8 cellular contexts compared by ENCODE assay signal in the genomic region with DNA sequence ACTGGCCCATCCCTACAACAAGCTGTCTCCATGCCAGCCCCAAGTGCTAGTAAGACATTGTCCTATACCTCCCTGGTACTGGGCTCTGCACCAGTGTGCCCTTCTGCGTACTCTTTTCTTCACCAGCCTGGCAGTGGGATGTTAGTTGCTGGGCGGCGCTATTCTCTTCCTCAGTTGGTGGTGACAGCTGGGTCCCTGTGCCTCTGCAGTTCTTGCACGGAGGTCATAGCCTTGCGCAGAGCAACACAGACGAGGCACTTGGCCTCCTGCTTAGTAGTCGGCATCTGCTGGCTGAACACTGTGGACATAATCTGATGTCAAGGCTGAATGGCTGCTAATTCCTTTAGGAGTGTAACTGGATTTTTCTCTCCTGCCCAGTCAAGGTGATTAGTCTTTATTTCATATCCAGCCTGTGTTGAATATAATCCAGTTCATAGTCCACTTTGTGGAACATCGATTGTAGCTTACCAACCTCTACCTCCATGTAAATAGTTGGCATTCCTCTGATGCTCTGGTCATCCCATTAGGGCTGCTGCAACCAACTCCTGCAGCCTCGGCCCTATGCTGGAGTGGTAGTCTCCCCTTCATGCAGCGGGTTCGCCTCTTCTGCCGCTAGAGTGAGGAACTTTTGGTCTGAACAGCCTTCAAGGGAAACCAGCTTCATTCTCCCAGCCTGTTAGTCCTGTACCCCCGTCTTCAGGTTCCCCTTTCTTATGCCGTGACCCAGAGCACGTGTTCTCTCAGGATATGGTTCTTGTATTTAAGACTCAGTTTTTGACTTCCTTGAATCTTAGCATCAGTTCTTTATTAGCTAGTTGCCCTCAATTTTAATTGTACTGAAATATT. TPM values are rescaled to one million over a fixed set of nuclear protein-coding genes. Genes with fewer than 3 reads are reported as not detected.
DNase-seq lines count a peak whose midpoint lies in the region; ATAC-seq and TF ChIP-seq lines count a peak whose summit lies in the region.

No MANE protein-coding gene starts in this region.

- H3K27me3 ChIP-seq in cardiac muscle cell (no peaks in the 10 kb centered on the region), MM.1S (replicated peaks; ENCODE audit: insufficient read depth, low read length) (no peaks in the 10 kb centered on the region), upper lobe of right lung (no peaks in the 10 kb centered on the region)

- peaks cover 11% of the 10 kb centered on the region for H3F3A ChIP-seq in MM.1S (ENCODE audit: insufficient read depth, low read length)

- TF ChIP-seq CTCF in cardiac muscle cell (IDR thresholded peaks at IDR 0.05; ENCODE audit: low read depth, low read length) (no peak), MM.1S (IDR thresholded peaks at IDR 0.05; ENCODE audit: low read length) (no peak), upper lobe of right lung (IDR thresholded peaks at IDR 0.05) (no peak)

- H3K4me3 ChIP-seq in cardiac muscle cell (no peak overlapping the region), MM.1S (ENCODE audit: low read length) (peak overlapping the region; percentile 41; the same call in 1 of the 2 replicates), upper lobe of right lung (no peak overlapping the region)

- peaks cover 43% of the 10 kb centered on the region for H3K4me1 ChIP-seq in cardiac muscle cell (ENCODE audit: low read depth)
- peaks cover 16% of the 10 kb centered on the region for H3K4me1 ChIP-seq in MM.1S (ENCODE audit: low read length)
- peaks cover 26% of the 10 kb centered on the region for H3K4me1 ChIP-seq in upper lobe of right lung

- DNase-seq in cardiac muscle cell (ENCODE audit: low read depth in 1 of 2, low spot score in 1 of 2) (no peak), left cardiac atrium (no peak), MM.1S (peak; percentile 9), cerebellar cortex (ENCODE audit: low spot score) (peak; percentile 44), upper lobe of right lung (no peak), DMS114 treated with DMSO at 0.1 percent for 48 hours (lab: John Stamatoyannopoulos, UW; ENCODE audit: unreplicated experiment) (no peak)

- no peaks in the 10 kb centered on the region for H3K9me3 ChIP-seq in cardiac muscle cell (ENCODE audit: low read depth)
- H3K9me3 ChIP-seq in MM.1S (replicated peaks; ENCODE audit: insufficient read depth, low read length), result no peaks in the 10 kb centered on the region
- no peaks in the 10 kb centered on the region for H3K9me3 ChIP-seq in upper lobe of right lung

- intact Hi-C loops in left cardiac atrium (cut with DNase I) (no loop called here), upper lobe of right lung (cut with DNase I) (no loop called here)

- H3K36me3 ChIP-seq in cardiac muscle cell (peaks cover 6% of the 10 kb centered on the region), MM.1S (replicated peaks; ENCODE audit: insufficient read depth, low read length) (no peaks in the 10 kb centered on the region), upper lobe of right lung (peaks cover 15% of the 10 kb centered on the region)

- ATAC-seq in left cardiac atrium (no peak), upper lobe of right lung (peak; percentile 37), GM18519 (IDR thresholded peaks at IDR 0.05; ENCODE audit: low FRiP score, unreplicated experiment) (no peak), HG03039 (IDR thresholded peaks at IDR 0.05; ENCODE audit: unreplicated experiment) (no peak)

- H3K4me2 ChIP-seq in MM.1S (ENCODE audit: low read depth, low read length), result peak overlapping the region; percentile 63

- H3K9me2 ChIP-seq in MM.1S (replicated peaks; ENCODE audit: insufficient read depth, low read length), result no peaks in the 10 kb centered on the region

- peak overlapping the region; percentile 56; the same call in 1 of the 2 replicates for H3K9ac ChIP-seq in MM.1S (ENCODE audit: low read length)

- peaks cover 16% of the 10 kb centered on the region for H3K79me2 ChIP-seq in MM.1S (ENCODE audit: low read length)

- H3K27ac ChIP-seq in cardiac muscle cell, result peak overlapping the region; percentile 74
- H3K27ac ChIP-seq in MM.1S (ENCODE audit: low read length), result peak overlapping the region; percentile 87
- no peak overlapping the region for H3K27ac ChIP-seq in upper lobe of right lung

- H2AFZ ChIP-seq in MM.1S (ENCODE audit: low read length), result 0 out of 2 replicates have a peak overlapping the region, but pooled peaks have one; percentile 11

- H4K20me1 ChIP-seq in MM.1S (ENCODE audit: insufficient read depth, low read length), result no peaks in the 10 kb centered on the region

RNA-seq across cellular contexts. Expression of gene ZNF664, which starts 32.9 kb away (rescaled TPM):
- total RNA-seq in cardiac muscle cell (78.9 and 115 TPM in 2 replicates), left cardiac atrium (10 to 100 TPM; 67.6 to 75.8 TPM), upper lobe of right lung (92.3 TPM)
- 40.5 and 43.4 TPM in 2 replicates for polyA plus RNA-seq in cardiac muscle cell

RNA-seq across cellular contexts. Expression of gene CCDC92, which starts 33.3 kb away (rescaled TPM):
- total RNA-seq in cardiac muscle cell, result 39.0 and 49.3 TPM in 2 replicates
- 67.0 and 88.7 TPM in 2 replicates for polyA plus RNA-seq in cardiac muscle cell
- 10 to 100 TPM; 46.3 to 53.8 TPM for total RNA-seq in left cardiac atrium
- 48.6 TPM for total RNA-seq in upper lobe of right lung

Comparison
In these comparisons a context has a peak if more than half of its experiments do, and no peak if none do; other contexts are left out.
1. DNase-seq: peak in MM.1S (single experiment) and cerebellar cortex (single experiment); none in cardiac muscle cell (0 of 2), left cardiac atrium (single experiment), upper lobe of right lung (single experiment) and DMS114 treated with DMSO at 0.1 percent for 48 hours (single experiment).